In the genomic region with DNA sequence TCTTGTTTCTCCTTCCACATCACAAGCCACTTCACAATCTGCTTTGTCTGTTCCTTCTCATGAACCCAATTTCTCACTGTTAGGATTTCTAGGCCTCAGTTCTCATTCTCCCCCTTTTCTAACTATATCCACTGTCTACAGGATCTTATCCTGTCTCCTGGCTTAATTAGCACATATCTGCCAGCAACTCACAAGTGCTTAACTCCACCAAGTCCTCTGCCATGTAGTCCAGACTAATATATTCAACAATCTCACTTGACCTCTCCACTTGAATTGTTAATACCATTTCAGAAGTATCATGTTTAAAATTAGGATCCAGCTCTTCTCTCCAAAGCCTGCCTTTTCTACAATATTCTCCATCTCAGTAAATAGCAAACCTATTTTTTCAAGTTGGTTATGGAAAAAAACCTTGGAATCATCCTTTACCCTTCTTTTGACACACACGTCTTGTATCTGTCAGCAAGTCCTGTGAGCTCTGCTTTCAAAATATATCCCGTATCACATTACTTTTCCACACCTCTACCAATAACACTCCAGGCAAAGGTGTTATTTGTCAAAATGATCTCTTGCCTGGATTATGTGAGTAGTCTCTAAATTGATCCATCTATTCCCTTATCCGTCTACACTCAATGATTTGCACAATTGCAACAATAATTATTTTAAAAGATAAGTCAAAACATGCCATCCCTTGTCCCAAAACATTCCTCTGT, we compare ENCODE assay signal across 22 cellular contexts.
"Had no signal": no experiment of that assay in that cellular context is flagged by ENCODE, and none has a peak within 500 bp of the region (broad histone marks: within the 10 kb centered on the region; RNA-seq: fewer than 3 reads in every experiment).

No MANE protein-coding gene starts in this region.

- ATAC-seq: K562, T-cell had no signal

- H3K9ac ChIP-seq: KMS-11, SK-N-SH had no signal

- H3K27ac ChIP-seq: HL-60, KMS-11 had no signal

- H3K9me3 ChIP-seq: SK-N-SH had no signal

- DNase-seq: Kasumi-1, MM.1S, NCI-H1092 treated with DMSO at 0.1 percent for 48 hours, NCI-H1436, NCI-H187, NCI-H2029, NCI-H2081 treated with DMSO at 0.1 percent for 48 hours, NCI-H345, NCI-H446 treated with DMSO at 0.1 percent for 48 hours, NCI-H510A treated with DMSO at 0.1 percent for 48 hours, NCI-H69, NCI-H774, RPMI8226, SHP77, SK-N-SH, SW 1271, T-cell had no signal

- H3K4me2 ChIP-seq: KMS-11, SK-N-SH had no signal

- FAIRE-seq: HTR-8/SVneo, K562, RCC 7860 had no signal

- H3K4me3 ChIP-seq: K562 had no signal
